Comparison of ENCODE assay signal across 16 cellular contexts in the genomic region with DNA sequence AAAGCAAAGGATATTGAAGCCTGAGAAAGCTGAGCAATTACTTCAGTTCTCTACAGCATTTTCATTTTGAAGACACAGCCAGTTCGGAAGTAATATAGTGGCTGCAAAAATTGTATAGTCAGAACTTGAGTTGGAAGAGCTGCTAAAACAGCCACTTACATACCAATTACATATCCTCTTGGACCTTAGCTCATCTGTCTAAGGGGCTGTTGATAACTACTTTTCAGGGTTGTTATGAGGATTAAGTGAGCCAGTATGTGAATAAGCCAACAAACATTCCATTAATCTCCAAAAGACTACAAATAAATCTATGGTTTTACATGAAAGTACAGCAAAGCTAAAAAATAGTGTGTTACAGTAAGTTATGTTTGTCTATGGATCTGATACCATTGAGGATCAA. TPM values are rescaled to one million over a fixed set of nuclear protein-coding genes. Genes with fewer than 3 reads are reported as not detected.
"Had no signal": no experiment of that assay in that cellular context is flagged by ENCODE, and none has a peak within 500 bp of the region (broad histone marks: within the 10 kb centered on the region; RNA-seq: fewer than 3 reads in every experiment).

No MANE protein-coding gene starts in this region.

- H3K36me3 ChIP-seq: colonic mucosa, gastrocnemius medialis, left ventricle myocardium inferior, thyroid gland had no signal

- H3K27me3 ChIP-seq: colonic mucosa, gastrocnemius medialis, thyroid gland had no signal

- H3K4me1 ChIP-seq: colonic mucosa, gastrocnemius medialis, left ventricle myocardium inferior, parathyroid adenoma, thyroid gland had no signal

- H3K9me3 ChIP-seq: colonic mucosa, gastrocnemius medialis, left ventricle myocardium inferior, mucosa of descending colon, thyroid gland had no signal

- H2AFZ ChIP-seq: parathyroid adenoma had no signal

- H3K4me3 ChIP-seq: colonic mucosa, gastrocnemius medialis, left ventricle myocardium inferior, mucosa of descending colon, thyroid gland had no signal

- H3K79me2 ChIP-seq: parathyroid adenoma had no signal

- DNase-seq: activated CD4-positive, alpha-beta T cell treated with anti-CD3 and anti-CD28 coated beads, Interleukin-2, amount 50 U/mL, for 48 hours; activated CD4-positive, CD25-positive, alpha-beta regulatory T cell treated with anti-CD3 and anti-CD28 coated beads, Interleukin-2, amount 50 U/mL, for 72 hours; activated naive CD4-positive, alpha-beta T cell treated with anti-CD3 and anti-CD28 coated beads for 36 hours; activated T-cell treated with anti-CD3 and anti-CD28 coated beads, Interleukin-2, amount 50 U/mL, for 1 hour; caudate nucleus; colonic mucosa; effector CD4-positive, alpha-beta T cell; gastrocnemius medialis; kidney; left ventricle myocardium inferior; mucosa of descending colon; naive thymus-derived CD4-positive, alpha-beta T cell; stimulated activated CD4-positive, alpha-beta T cell treated with anti-CD3 and anti-CD28 coated beads, Interleukin-2, amount 100 ng/mL, for 48 hours; stimulated activated naive B cell treated with anti-CD40 and anti-IgM and Interleukin-4, amounts not matched to agents 10 μg/mL and 1 μg/mL and 100 μg/mL, for 72 hours; thyroid gland had no signal

- H3K27ac ChIP-seq: colonic mucosa, gastrocnemius medialis, left ventricle myocardium inferior, parathyroid adenoma, thyroid gland had no signal

- ATAC-seq: gastrocnemius medialis; mucosa of descending colon; naive thymus-derived CD4-positive, alpha-beta T cell; stimulated activated naive B cell treated with anti-CD40 and anti-IgM and Interleukin-4, amounts not matched to agents 10 μg/mL and 1 μg/mL and 100 μg/mL, for 72 hours had no signal

- H3K9ac ChIP-seq: parathyroid adenoma had no signal

RNA-seq across cellular contexts. Expression of gene TMEM200A, which starts 59.7 kb away (rescaled TPM):
- total RNA-seq: activated naive CD4-positive, alpha-beta T cell treated with anti-CD3 and anti-CD28 coated beads for 36 hours; left ventricle myocardium inferior had no signal
